Comparison of ENCODE assay signal across 10 cellular contexts in the genomic region with DNA sequence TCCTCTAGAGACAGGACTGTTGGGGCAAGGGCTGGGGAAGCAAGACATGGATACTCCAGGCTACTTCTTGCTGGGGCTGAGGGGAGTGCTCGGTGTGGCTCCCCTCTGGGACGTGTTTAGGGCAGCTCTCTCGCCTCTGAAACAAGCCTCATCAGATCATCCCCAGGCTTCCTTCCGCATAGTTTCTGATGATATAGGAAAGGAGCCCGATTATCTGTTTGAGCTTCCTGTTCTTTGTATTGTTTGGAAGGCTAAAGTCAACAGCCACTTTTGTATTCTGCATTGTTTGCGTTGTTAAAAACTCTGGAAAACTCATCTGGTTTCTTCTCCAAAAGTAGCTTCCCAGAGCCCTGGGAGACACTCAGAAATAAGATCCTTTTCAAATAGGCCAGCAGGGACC. TPM values are rescaled to one million over a fixed set of nuclear protein-coding genes. Genes with fewer than 3 reads are reported as not detected.
A peak's percentile ranks its signal among the peaks of the same experiment; 100 is the strongest.
DNase-seq lines count a peak whose midpoint lies in the region; ATAC-seq and TF ChIP-seq lines count a peak whose summit lies in the region.
"Had no signal": no experiment of that assay in that cellular context is flagged by ENCODE, and none has a peak within 500 bp of the region (broad histone marks: within the 10 kb centered on the region; RNA-seq: fewer than 3 reads in every experiment).

No MANE protein-coding gene starts in this region.

- H3K27me3 Mint-ChIP-seq in memory B cell: no peaks in the 10 kb centered on the region

- ATAC-seq in heart left ventricle (peak in 1 of 4 donors; percentile 29), Right ventricle myocardium superior (ENCODE audit: poor library complexity) (no peak), memory B cell (ENCODE audit: low read depth) (no peak), HG03159 (IDR thresholded peaks at IDR 0.05; ENCODE audit: unreplicated experiment) (no peak)
- no peak for ATAC-seq in activated naive CD4-positive, alpha-beta T cell treated with anti-CD3 and anti-CD28 coated beads, Interleukin-2, amount 50 U/mL, for 72 hours
- ATAC-seq: WTC11 had no signal

- no peak overlapping the region for H3K4me3 ChIP-seq in heart left ventricle
- H3K4me3 ChIP-seq in transverse colon: no peak overlapping the region

- 51 to 57% (median 55%) methylated on average over 6 of the region's 6 CpGs for WGBS in heart left ventricle, 4 donors
- 81 to 92% methylated on average over 2 to 6 of the region's 6 CpGs for WGBS in transverse colon (ENCODE audit: low coverage in 1 of 2), 2 donors

- DNase-seq in heart left ventricle (no peak), Right ventricle myocardium superior (no peak), memory B cell (ENCODE audit: low spot score in 2 of 2) (no peak), transverse colon (no peak), middle frontal gyrus (ENCODE audit: extremely low spot score, low spot score) (no peak), NOMO-1 (lab: John Stamatoyannopoulos, UW; ENCODE audit: unreplicated experiment in 2 of 2) (no peak)
- DNase-seq in activated naive CD4-positive, alpha-beta T cell treated with anti-CD3 and anti-CD28 coated beads, Interleukin-2, amount 50 U/mL, for 72 hours (ENCODE audit: low spot score in 2 of 2): no peak
- DNase-seq: NCI-H1092 treated with DMSO at 0.1 percent for 48 hours had no signal

- in situ Hi-C loops in transverse colon (cut with MboI; ENCODE audit: low pct_ligation_motif_present in 1 of 4, low pct_unique_long_range_greater_than_20kb in 1 of 4, low sequenced_read_pairs in 3 of 4): no loop called here

- H3K27ac Mint-ChIP-seq in activated naive CD4-positive, alpha-beta T cell treated with anti-CD3 and anti-CD28 coated beads, Interleukin-2, amount 50 U/mL, for 72 hours: peak overlapping the region; percentile 88 to 89
- peak overlapping the region; percentile 100 for H3K27ac Mint-ChIP-seq in memory B cell
- H3K27ac Mint-ChIP-seq: WTC11 had no signal

- intact Hi-C loops in heart left ventricle (cut with DNase I) (no loop called here), Right ventricle myocardium superior (cut with DNase I) (no loop called here), transverse colon (cut with DNase I; ENCODE audit: low total_unique reads) (no loop called here)

- H3K36me3 ChIP-seq in heart left ventricle: peaks cover 0 to 31% (median 0%) of the 10 kb centered on the region in 9 donors
- H3K36me3 ChIP-seq in transverse colon: no peaks in the 10 kb centered on the region

- H3K4me1 ChIP-seq in heart left ventricle (peaks cover 0 to 100% (median 25%) of the 10 kb centered on the region in 12 donors), transverse colon (peaks cover 18 to 82% (median 43%) of the 10 kb centered on the region in 4 donors)

- TF ChIP-seq CTCF in heart left ventricle (IDR thresholded peaks at IDR 0.05): no peak
- TF ChIP-seq CTCF in transverse colon (IDR thresholded peaks at IDR 0.05): no peak

- peaks cover 76% of the 10 kb centered on the region for H3K4me1 Mint-ChIP-seq in memory B cell

- peaks cover 6 to 11% of the 10 kb centered on the region in 2 donors for H3K9me3 Mint-ChIP-seq in activated naive CD4-positive, alpha-beta T cell treated with anti-CD3 and anti-CD28 coated beads, Interleukin-2, amount 50 U/mL, for 72 hours
- H3K9me3 Mint-ChIP-seq in memory B cell: no peaks in the 10 kb centered on the region

- TF ChIP-seq POLR2A in heart left ventricle (IDR thresholded peaks at IDR 0.05): no peak
- TF ChIP-seq POLR2A in transverse colon (IDR thresholded peaks at IDR 0.05): no peak

- H3K27ac ChIP-seq in heart left ventricle: peak overlapping the region in 10 of 12 donors; percentile 24 to 91 (median 48)
- peak overlapping the region; percentile 71 to 78 (median 74) for H3K27ac ChIP-seq in transverse colon

- peaks cover 22 to 50% of the 10 kb centered on the region in 2 donors for H3K36me3 Mint-ChIP-seq in activated naive CD4-positive, alpha-beta T cell treated with anti-CD3 and anti-CD28 coated beads, Interleukin-2, amount 50 U/mL, for 72 hours
- H3K36me3 Mint-ChIP-seq in memory B cell: peaks cover 29% of the 10 kb centered on the region
- H3K36me3 Mint-ChIP-seq: WTC11 had no signal

- no peak for TF ChIP-seq EP300 in transverse colon (IDR thresholded peaks at IDR 0.05; ENCODE audit: low read depth)

- no peaks in the 10 kb centered on the region for H3K27me3 ChIP-seq in heart left ventricle
- no peaks in the 10 kb centered on the region for H3K27me3 ChIP-seq in transverse colon

- no peak overlapping the region for H3K4me3 Mint-ChIP-seq in memory B cell
- H3K4me3 Mint-ChIP-seq: WTC11 had no signal

- H3K9me3 ChIP-seq in heart left ventricle (no peaks in the 10 kb centered on the region), transverse colon (no peaks in the 10 kb centered on the region)

RNA-seq across cellular contexts. Expression of a gene that starts 18.8 kb away (rescaled TPM):
- total RNA-seq in heart left ventricle: 100 to 1,000 TPM in 2 of 9 donors, 10 to 100 TPM in 7; 15.1 to 210 (median 26.2) TPM
- polyA plus RNA-seq in heart left ventricle: 10 to 100 TPM in 1 of 2 donors, 1 to 10 TPM in 1; 3.9 to 37.4 TPM
- total RNA-seq in Right ventricle myocardium superior: 15.4 TPM
- 100 to 1,000 TPM; 321 to 381 TPM for total RNA-seq in activated naive CD4-positive, alpha-beta T cell treated with anti-CD3 and anti-CD28 coated beads, Interleukin-2, amount 50 U/mL, for 72 hours
- 100 to 1,000 TPM in 3 of 4 donors, 10 to 100 TPM in 1; 56.3 to 182 (median 114) TPM for total RNA-seq in transverse colon
